In the genomic region with DNA sequence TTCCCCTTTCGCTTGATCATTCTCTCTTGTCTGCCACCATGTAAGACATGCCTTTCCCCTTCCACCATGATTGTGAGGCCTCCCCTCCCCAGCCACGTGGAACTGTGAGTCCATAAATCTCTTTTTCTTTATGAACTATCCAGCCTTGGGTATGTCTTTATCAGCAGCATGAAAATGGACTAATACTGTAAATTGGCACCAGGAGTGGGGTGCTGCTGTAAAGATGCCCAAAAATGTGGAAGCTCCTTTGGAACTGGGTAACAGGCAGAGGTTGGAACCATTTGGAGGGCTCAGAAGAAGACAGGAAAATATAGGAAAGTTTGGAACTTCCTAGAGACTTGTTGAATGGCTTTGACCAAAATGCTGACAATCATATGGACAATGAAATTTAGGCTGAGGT, we compare ENCODE assay signal across 5 cellular contexts. TPM values are rescaled to one million over a fixed set of nuclear protein-coding genes. Genes with fewer than 3 reads are reported as not detected.
DNase-seq lines count a peak whose midpoint lies in the region; ATAC-seq, FAIRE-seq and TF ChIP-seq lines count a peak whose summit lies in the region.
"Not testable (repeated sequence)": the region's sequence is repeated elsewhere in the genome, so short reads cannot be mapped to it uniquely, and the experiment has no call there.

No MANE protein-coding gene starts in this region.

- in situ Hi-C loops in K562 (cut with MboI), result not testable (repeated sequence)

- H3K27me3 Mint-ChIP-seq in CD8-positive, alpha-beta T cell (ENCODE audit: low read depth); activated CD8-positive, alpha-beta T cell treated with anti-CD3 and anti-CD28 coated beads for 36 hours; activated naive CD4-positive, alpha-beta T cell treated with anti-CD3 and anti-CD28 coated beads for 36 hours (ENCODE audit: low read depth); naive thymus-derived CD8-positive, alpha-beta T cell: not testable (repeated sequence)

- CTCF ChIA-PET in CD8-positive, alpha-beta T cell (lab: Charles Lee), result interaction anchor here (1.1 kb wide), 1 partner anchor 9 kb away, joined by 3 read pairs; no protein-coding TSS in a partner anchor
- CTCF ChIA-PET in activated CD8-positive, alpha-beta T cell treated with anti-CD3 and anti-CD28 coated beads for 36 hours (lab: Charles Lee), result interaction anchor here (1.9 kb wide), 1 partner anchor 10 kb away, joined by 4 read pairs; no protein-coding TSS in a partner anchor
- CTCF ChIA-PET in activated naive CD4-positive, alpha-beta T cell treated with anti-CD3 and anti-CD28 coated beads for 36 hours (lab: Charles Lee), result interaction anchor here (1.5 kb wide), 1 partner anchor 12 kb away, joined by 5 read pairs; no protein-coding TSS in a partner anchor
- CTCF ChIA-PET in K562 (lab: Yijun Ruan, JAX; ENCODE audit: low intra/inter-chr PET ratio), result not testable (repeated sequence)

- not testable (repeated sequence) for ATAC-seq in CD8-positive, alpha-beta T cell; activated CD8-positive, alpha-beta T cell treated with anti-CD3 and anti-CD28 coated beads for 36 hours; K562; naive thymus-derived CD8-positive, alpha-beta T cell

- not testable (repeated sequence) for H2AFZ ChIP-seq in K562 (ENCODE audit: low read depth, low read length)

- not testable (repeated sequence) for H3K4me3 Mint-ChIP-seq in CD8-positive, alpha-beta T cell; activated CD8-positive, alpha-beta T cell treated with anti-CD3 and anti-CD28 coated beads for 36 hours; activated naive CD4-positive, alpha-beta T cell treated with anti-CD3 and anti-CD28 coated beads for 36 hours
- peak overlapping the region in 1 of 10 donors; percentile 51 for H3K4me3 Mint-ChIP-seq in naive thymus-derived CD8-positive, alpha-beta T cell

- not testable (repeated sequence) for TF ChIP-seq RAD21 in K562 (CRISPR knock-in tag; conservative IDR thresholded peaks at IDR 0.05 in 1 of 2, IDR thresholded peaks at IDR 0.05 in 1 of 2)

- H3K27me3 ChIP-seq in CD8-positive, alpha-beta T cell (ENCODE audit: insufficient read depth, low read length); K562 (ENCODE audit: control insufficient read depth in 2 of 2, insufficient read depth in 2 of 2, low read length in 2 of 2): not testable (repeated sequence)

- intact Hi-C loops in CD8-positive, alpha-beta T cell (cut with DNase I, micrococcal nuclease), result loop anchor here in 1 of 2 experiments (5.0 kb wide), 1 partner anchor 36 kb away; no protein-coding TSS in a partner anchor
- intact Hi-C loops in activated CD8-positive, alpha-beta T cell treated with anti-CD3 and anti-CD28 coated beads for 36 hours (cut with micrococcal nuclease); activated naive CD4-positive, alpha-beta T cell treated with anti-CD3 and anti-CD28 coated beads for 36 hours (cut with micrococcal nuclease); K562 (cut with micrococcal nuclease): not testable (repeated sequence)

- H3K4me2 ChIP-seq in K562 (ENCODE audit: insufficient read depth, low read length), result not testable (repeated sequence)

- TF ChIP-seq POLR2A in K562 (conservative IDR thresholded peaks at IDR 0.05), result not testable (repeated sequence)

- H3K36me3 ChIP-seq in CD8-positive, alpha-beta T cell (ENCODE audit: insufficient read depth, low read length); K562 (ENCODE audit: control insufficient read depth, insufficient read depth, low read length): not testable (repeated sequence)

- peaks cover 64% of the 10 kb centered on the region for H3K4me1 Mint-ChIP-seq in CD8-positive, alpha-beta T cell (ENCODE audit: low read depth)
- peaks cover 54% of the 10 kb centered on the region for H3K4me1 Mint-ChIP-seq in activated CD8-positive, alpha-beta T cell treated with anti-CD3 and anti-CD28 coated beads for 36 hours (ENCODE audit: low read depth)
- H3K4me1 Mint-ChIP-seq in activated naive CD4-positive, alpha-beta T cell treated with anti-CD3 and anti-CD28 coated beads for 36 hours (ENCODE audit: low read depth), result peaks cover 77% of the 10 kb centered on the region
- peaks cover 24 to 67% (median 60%) of the 10 kb centered on the region in 4 donors for H3K4me1 Mint-ChIP-seq in naive thymus-derived CD8-positive, alpha-beta T cell

- H3K9me3 Mint-ChIP-seq in CD8-positive, alpha-beta T cell, result peaks cover 10% of the 10 kb centered on the region
- H3K9me3 Mint-ChIP-seq in activated CD8-positive, alpha-beta T cell treated with anti-CD3 and anti-CD28 coated beads for 36 hours, result peaks cover 29% of the 10 kb centered on the region
- peaks cover 31% of the 10 kb centered on the region for H3K9me3 Mint-ChIP-seq in activated naive CD4-positive, alpha-beta T cell treated with anti-CD3 and anti-CD28 coated beads for 36 hours
- H3K9me3 Mint-ChIP-seq in naive thymus-derived CD8-positive, alpha-beta T cell, result peaks cover 0 to 20% (median 9%) of the 10 kb centered on the region in 9 donors

- POLR2A ChIA-PET in CD8-positive, alpha-beta T cell (lab: Charles Lee); naive thymus-derived CD8-positive, alpha-beta T cell (lab: Charles Lee): not testable (repeated sequence)
- POLR2A ChIA-PET in activated CD8-positive, alpha-beta T cell treated with anti-CD3 and anti-CD28 coated beads for 36 hours (lab: Charles Lee), result interaction anchor here (0.7 kb wide), 1 partner anchor 17 kb away, joined by 3 read pairs; no protein-coding TSS in a partner anchor
- POLR2A ChIA-PET in K562 (lab: Yijun Ruan, JAX), result interaction anchor here (1.2 kb wide), 1 partner anchor 11 kb away, joined by 3 read pairs; no protein-coding TSS in a partner anchor

- not testable (repeated sequence) for BruUV-seq in K562 (replicated peaks; lab: Mats Ljungman, UMichigan)

- not testable (repeated sequence) for H3K9me3 ChIP-seq in CD8-positive, alpha-beta T cell (ENCODE audit: low read length); K562 (replicated peaks; ENCODE audit: control insufficient read depth, insufficient read depth, low read depth, low read length)

- peaks cover 19% of the 10 kb centered on the region; the same call in 2 of the 3 replicates for H3K79me2 ChIP-seq in K562 (ENCODE audit: control insufficient read depth, insufficient read depth, low read length)

- H4K20me1 ChIP-seq in K562 (replicated peaks; ENCODE audit: control insufficient read depth, insufficient read depth, low read length), result not testable (repeated sequence)

- 88% methylated on average over 2 of the region's 2 CpGs for WGBS in K562 (ENCODE audit: insufficient coverage, low coverage, missing lambda C conversion rate)

- not testable (repeated sequence) for FAIRE-seq in K562 (lab: Jason Lieb, UNC)

- H3K27ac Mint-ChIP-seq in CD8-positive, alpha-beta T cell, result peak overlapping the region; percentile 10
- H3K27ac Mint-ChIP-seq in activated CD8-positive, alpha-beta T cell treated with anti-CD3 and anti-CD28 coated beads for 36 hours, result peak overlapping the region; percentile 57
- peak overlapping the region; percentile 37 for H3K27ac Mint-ChIP-seq in activated naive CD4-positive, alpha-beta T cell treated with anti-CD3 and anti-CD28 coated beads for 36 hours
- H3K27ac Mint-ChIP-seq in naive thymus-derived CD8-positive, alpha-beta T cell, result peak overlapping the region in 6 of 10 donors; percentile 17 to 83 (median 56)

- H3K27ac ChIP-seq in CD8-positive, alpha-beta T cell (ENCODE audit: low read depth, low read length); K562 (ENCODE audit: extremely low read depth, low read depth, low read length): not testable (repeated sequence)

- peaks cover 39% of the 10 kb centered on the region for H3K36me3 Mint-ChIP-seq in CD8-positive, alpha-beta T cell
- peaks cover 49% of the 10 kb centered on the region for H3K36me3 Mint-ChIP-seq in activated CD8-positive, alpha-beta T cell treated with anti-CD3 and anti-CD28 coated beads for 36 hours (ENCODE audit: low read depth)
- peaks cover 33% of the 10 kb centered on the region for H3K36me3 Mint-ChIP-seq in activated naive CD4-positive, alpha-beta T cell treated with anti-CD3 and anti-CD28 coated beads for 36 hours (ENCODE audit: low read depth)
- peaks cover 8 to 37% (median 33%) of the 10 kb centered on the region in 3 donors for H3K36me3 Mint-ChIP-seq in naive thymus-derived CD8-positive, alpha-beta T cell

- not testable (repeated sequence) for H3K9me1 ChIP-seq in K562 (ENCODE audit: control insufficient read depth, insufficient read depth, low read length)

- TF ChIP-seq EP300 in K562 (IDR thresholded peaks at IDR 0.05; ENCODE audit: low read length), result not testable (repeated sequence)

- DNase-seq in CD8-positive, alpha-beta T cell; activated CD8-positive, alpha-beta T cell treated with anti-CD3 and anti-CD28 coated beads for 36 hours; activated naive CD4-positive, alpha-beta T cell treated with anti-CD3 and anti-CD28 coated beads for 36 hours; K562 (ENCODE audit: extremely low read depth in 1 of 4, low spot score in 3 of 4); naive thymus-derived CD8-positive, alpha-beta T cell: not testable (repeated sequence)

- H3K4me3 ChIP-seq in CD8-positive, alpha-beta T cell (ENCODE audit: low read depth, low read length); K562: not testable (repeated sequence)

- TF ChIP-seq CTCF in CD8-positive, alpha-beta T cell (IDR thresholded peaks at IDR 0.05); activated CD8-positive, alpha-beta T cell treated with anti-CD3 and anti-CD28 coated beads for 36 hours (IDR thresholded peaks at IDR 0.05); K562 (IDR thresholded peaks at IDR 0.05 in 2 of 3, conservative IDR thresholded peaks at IDR 0.05 in 1 of 3; ENCODE audit: insufficient read depth in 2 of 3, low read depth in 1 of 3, low read length in 3 of 3): not testable (repeated sequence)

- H3K9ac ChIP-seq in K562 (ENCODE audit: insufficient read depth in 1 of 2, low read depth in 2 of 2, low read length in 2 of 2), result not testable (repeated sequence)

- H3K4me1 ChIP-seq in CD8-positive, alpha-beta T cell (ENCODE audit: insufficient read depth, low read length), result peaks cover 28% of the 10 kb centered on the region
- not testable (repeated sequence) for H3K4me1 ChIP-seq in K562 (replicated peaks in 1 of 2; ENCODE audit: control insufficient read depth in 2 of 2, insufficient read depth in 2 of 2, low read length in 2 of 2)

RNA-seq across cellular contexts. Expression of gene ADD3, which starts 40.4 kb away (rescaled TPM):
- 100 to 1,000 TPM; 135 to 148 TPM for total RNA-seq in CD8-positive, alpha-beta T cell
- 10 to 100 TPM; 66.8 to 77.0 TPM for total RNA-seq in activated CD8-positive, alpha-beta T cell treated with anti-CD3 and anti-CD28 coated beads for 36 hours
- 10 to 100 TPM; 85.2 to 85.8 TPM for total RNA-seq in activated naive CD4-positive, alpha-beta T cell treated with anti-CD3 and anti-CD28 coated beads for 36 hours
- total RNA-seq in K562 (2011; cell fraction: chromatin; rRNA removed; ENCODE audit: low replicate concordance), result 118 and 251 TPM in 2 replicates
- 39.9 and 58.7 TPM in 2 replicates for total RNA-seq in K562 (2011; cell fraction: nucleolus; rRNA removed)
- total RNA-seq in K562 (2011; cell fraction: nucleoplasm; rRNA removed), result 91.3 and 97.2 TPM in 2 replicates
- total RNA-seq in K562 (2014; rRNA removed) (24.7 and 25.4 TPM in 2 replicates), K562 (2014; rRNA removed; fragmentation: Illumina TruSeq; extraction: Trizol) (44.9 and 52.7 TPM in 2 replicates), K562 (2015; rRNA removed; fragmentation: Illumina TruSeq; extraction: Trizol) (42.6 and 46.0 TPM in 2 replicates), K562 (2021) (31.7 and 32.3 TPM in 2 replicates)
- polyA plus RNA-seq in K562 (2011; rRNA removed) (98.7 and 125 TPM in 2 replicates), K562 (2014; fragmentation: Illumina TruSeq; extraction: Trizol) (53.4 and 95.6 TPM in 2 replicates), K562 (2014; fragmentation: Nextera tagmentation; extraction: Ambion mirVana) (10 to 100 TPM; 13.2 to 15.1 TPM), K562 (2014; rRNA removed) (25.1 and 31.7 TPM in 2 replicates)
- polyA plus RNA-seq in K562 (2011; cell fraction: cytosol; rRNA removed), result 17.4 and 51.0 TPM in 2 replicates
- polyA plus RNA-seq in K562 (2011; cell fraction: nucleus; rRNA removed), result 70.6 and 117 TPM in 2 replicates
- 36.4 and 43.2 TPM in 2 replicates for polyA plus RNA-seq in K562 (2012)
- polyA minus RNA-seq in K562 (2011; rRNA and poly(A)+ RNA removed), result 153 TPM in 2 replicates
- polyA minus RNA-seq in K562 (2011; cell fraction: cytosol; rRNA and poly(A)+ RNA removed), result 28.1 and 63.8 TPM in 2 replicates
- 40.8 and 87.7 TPM in 2 replicates for polyA minus RNA-seq in K562 (2011; cell fraction: nucleus; rRNA and poly(A)+ RNA removed)
- total RNA-seq in naive thymus-derived CD8-positive, alpha-beta T cell, result 100 to 1,000 TPM; 332 to 358 TPM
- 100 to 1,000 TPM; 356 to 405 (median 359) TPM for polyA plus RNA-seq in naive thymus-derived CD8-positive, alpha-beta T cell
